ENCODE assay signal across 20 cellular contexts in genomic region chr6:145630598-145630997, GRCh38.
DNase-seq lines count a peak whose midpoint lies in the region; ATAC-seq and TF ChIP-seq lines count a peak whose summit lies in the region.
"Had no signal": no experiment of that assay in that cellular context is flagged by ENCODE, and none has a peak within 500 bp of the region (broad histone marks: within the 10 kb centered on the region; RNA-seq: fewer than 3 reads in every experiment).

No MANE protein-coding gene starts in this region.

- no peaks in the 10 kb centered on the region for H3K36me3 ChIP-seq in Caco-2 (ENCODE audit: control insufficient read depth, insufficient read depth, low read length)

- peak; percentile 1 for DNase-seq in DMS53 (lab: John Stamatoyannopoulos, UW)
- DNase-seq in DMS53 treated with DMSO at 0.1 percent for 48 hours (lab: John Stamatoyannopoulos, UW; ENCODE audit: unreplicated experiment) = no peak
- no peak for DNase-seq in Caco-2
- peak; percentile 15 for DNase-seq in DMS79 treated with DMSO at 0.1 percent for 48 hours (lab: John Stamatoyannopoulos, UW)
- DNase-seq in glutamatergic neuron = no peak
- DNase-seq: AML-193; CD4-positive, alpha-beta T cell; CD8-positive, alpha-beta T cell; DMS 273 treated with DMSO at 0.1 percent for 48 hours; DND-41; EL; GDM1 had no signal

- H3K9me3 Mint-ChIP-seq in Caco-2 (ENCODE audit: unreplicated experiment) = no peaks in the 10 kb centered on the region
- no peaks in the 10 kb centered on the region for H3K9me3 Mint-ChIP-seq in glutamatergic neuron (ENCODE audit: unreplicated experiment)
- H3K9me3 Mint-ChIP-seq: CD4-positive, alpha-beta T cell; CD8-positive, alpha-beta T cell had no signal

- no TSS peak for BruUV-seq in Caco-2 (replicated peaks; lab: Mats Ljungman, UMichigan)

- peak overlapping the region; percentile 50 for H3K27ac Mint-ChIP-seq in Caco-2 (ENCODE audit: unreplicated experiment)
- H3K27ac Mint-ChIP-seq in glutamatergic neuron (ENCODE audit: unreplicated experiment) = no peak overlapping the region
- H3K27ac Mint-ChIP-seq: B cell; CD4-positive, alpha-beta T cell; CD8-positive, alpha-beta T cell had no signal

- no peak for TF ChIP-seq CTCF in Caco-2 (IDR thresholded peaks at IDR 0.05; ENCODE audit: insufficient read depth in 1 of 2, low read depth in 1 of 2, low read length in 1 of 2, severe bottlenecking in 1 of 2, unreplicated experiment in 1 of 2)
- TF ChIP-seq CTCF in VCaP (conservative IDR thresholded peaks at IDR 0.05) = no peak
- TF ChIP-seq CTCF in glutamatergic neuron (IDR thresholded peaks at IDR 0.05; ENCODE audit: partially characterized antibody, unreplicated experiment) = no peak

- intact Hi-C loops in Caco-2 (cut with micrococcal nuclease; ENCODE audit: unreplicated experiment) = loop anchor here (10.0 kb wide), 1 partner anchor 1046 kb away; no protein-coding TSS in a partner anchor

- H3K4me3 Mint-ChIP-seq in Caco-2 (ENCODE audit: unreplicated experiment) = no peak overlapping the region
- no peak overlapping the region for H3K4me3 Mint-ChIP-seq in glutamatergic neuron (ENCODE audit: unreplicated experiment)
- H3K4me3 Mint-ChIP-seq: B cell; CD4-positive, alpha-beta T cell; CD8-positive, alpha-beta T cell had no signal

- POLR2A ChIA-PET in Caco-2 (lab: Charles Lee) = no interaction called here

- H3K36me3 Mint-ChIP-seq in Caco-2 (ENCODE audit: insufficient read depth, unreplicated experiment) (no peaks in the 10 kb centered on the region), glutamatergic neuron (ENCODE audit: unreplicated experiment) (no peaks in the 10 kb centered on the region)

- peak overlapping the region; percentile 42 for H3K27ac ChIP-seq in VCaP
- H3K27ac ChIP-seq: 22Rv1; A549; BLaER1 treated with 17β-estradiol and CSF1 and Interleukin-3, amounts not matched to agents 10 nM and 100 nM; C4-2B had no signal

- no peaks in the 10 kb centered on the region for H3K9me3 ChIP-seq in Caco-2
- H3K9me3 ChIP-seq: A549 had no signal

- no peak overlapping the region for H3K4me3 ChIP-seq in Caco-2 (ENCODE audit: low read depth, low read length)
- H3K4me3 ChIP-seq: A549; BLaER1 treated with 17β-estradiol and CSF1 and Interleukin-3, amounts not matched to agents 10 nM and 100 nM; GM12878 had no signal

- H3K4me1 Mint-ChIP-seq in Caco-2 (ENCODE audit: low read depth, unreplicated experiment) (peaks cover 15% of the 10 kb centered on the region), glutamatergic neuron (ENCODE audit: low read depth, unreplicated experiment) (no peaks in the 10 kb centered on the region)

- H3K27me3 Mint-ChIP-seq in Caco-2 (ENCODE audit: insufficient read depth, unreplicated experiment) = no peaks in the 10 kb centered on the region
- peaks cover 3% of the 10 kb centered on the region for H3K27me3 Mint-ChIP-seq in glutamatergic neuron (ENCODE audit: unreplicated experiment)
- H3K27me3 Mint-ChIP-seq: B cell; CD4-positive, alpha-beta T cell had no signal

- no peak for ATAC-seq in GM21526 (IDR thresholded peaks at IDR 0.05; ENCODE audit: low FRiP score, unreplicated experiment)
- ATAC-seq: A549; CD8-positive, alpha-beta T cell; GM12878 had no signal

- H3K27me3 ChIP-seq in Caco-2 (replicated peaks; ENCODE audit: control insufficient read depth, insufficient read depth, low read length) = no peaks in the 10 kb centered on the region
- H3K27me3 ChIP-seq: BLaER1 treated with 17β-estradiol and CSF1 and Interleukin-3, amounts not matched to agents 10 nM and 100 nM had no signal

- no peaks in the 10 kb centered on the region for H3K4me1 ChIP-seq in Caco-2
- H3K4me1 ChIP-seq: A549; BLaER1 treated with 17β-estradiol and CSF1 and Interleukin-3, amounts not matched to agents 10 nM and 100 nM had no signal

- CTCF ChIA-PET in Caco-2 (lab: Charles Lee) = no interaction called here

Comparison
In these comparisons a context has a peak if more than half of its experiments do, and no peak if none do; other contexts are left out.
1. DNase-seq: peak in DMS53 (single experiment) and DMS79 treated with DMSO at 0.1 percent for 48 hours (single experiment); none in DMS53 treated with DMSO at 0.1 percent for 48 hours (single experiment), Caco-2 (0 of 2) and glutamatergic neuron (single experiment).